ENCODE assay signal across 13 cellular contexts in genomic region chr10:93498196-93498595, GRCh38. TPM values are rescaled to one million over a fixed set of nuclear protein-coding genes. Genes with fewer than 3 reads are reported as not detected.
A peak's percentile ranks its signal among the peaks of the same experiment; 100 is the strongest.
DNase-seq lines count a peak whose midpoint lies in the region; ATAC-seq and TF ChIP-seq lines count a peak whose summit lies in the region.
"Had no signal": no experiment of that assay in that cellular context is flagged by ENCODE, and none has a peak within 500 bp of the region (broad histone marks: within the 10 kb centered on the region; RNA-seq: fewer than 3 reads in every experiment).

No MANE protein-coding gene starts in this region.

- DNase-seq in Calu3 (no peak), HCT116 (ENCODE audit: low read depth, low spot score) (no peak), Kasumi-1 (lab: John Stamatoyannopoulos, UW) (no peak)
- no peak for DNase-seq in activated CD8-positive, alpha-beta T cell treated with anti-CD3 and anti-CD28 coated beads for 36 hours
- no peak for DNase-seq in naive thymus-derived CD4-positive, alpha-beta T cell
- no peak for DNase-seq in stimulated activated CD4-positive, alpha-beta T cell treated with anti-CD3 and anti-CD28 coated beads, Interleukin-15, amount 100 ng/mL, for 24 hours
- DNase-seq: cortex of kidney, DMS79, hippocampal formation, NCI-H2171, SIG-M5 had no signal

- peak overlapping the region; percentile 79 for H3K4me3 Mint-ChIP-seq in Calu3 (ENCODE audit: low read depth, unreplicated experiment)
- H3K4me3 Mint-ChIP-seq in activated CD8-positive, alpha-beta T cell treated with anti-CD3 and anti-CD28 coated beads for 36 hours, result peak overlapping the region; percentile 82
- peak overlapping the region in 8 of 10 donors; percentile 11 to 94 (median 39) for H3K4me3 Mint-ChIP-seq in naive thymus-derived CD4-positive, alpha-beta T cell

- no peaks in the 10 kb centered on the region for H3K9me2 ChIP-seq in HCT116 (ENCODE audit: insufficient read depth)

- H3K79me2 ChIP-seq in HCT116 (ENCODE audit: insufficient read depth, low read length), result peaks cover 68% of the 10 kb centered on the region

- no peaks in the 10 kb centered on the region for H3K27me3 Mint-ChIP-seq in Calu3 (ENCODE audit: unreplicated experiment)
- peaks cover 4% of the 10 kb centered on the region for H3K27me3 Mint-ChIP-seq in activated CD8-positive, alpha-beta T cell treated with anti-CD3 and anti-CD28 coated beads for 36 hours
- peaks cover 0 to 6% (median 0%) of the 10 kb centered on the region in 5 donors for H3K27me3 Mint-ChIP-seq in naive thymus-derived CD4-positive, alpha-beta T cell

- no peak overlapping the region for H3K27ac ChIP-seq in HCT116 (ENCODE audit: low read depth, low read length)
- no peak overlapping the region for H3K27ac ChIP-seq in naive thymus-derived CD4-positive, alpha-beta T cell (ENCODE audit: low read depth, low read length)

- H3K36me3 ChIP-seq in HCT116 (ENCODE audit: control insufficient read depth in 1 of 2, insufficient read depth in 2 of 2, low read length in 2 of 2), result peaks cover 3 to 17% of the 10 kb centered on the region in 2 experiments
- no peaks in the 10 kb centered on the region for H3K36me3 ChIP-seq in naive thymus-derived CD4-positive, alpha-beta T cell (ENCODE audit: control insufficient read depth in 2 of 3, insufficient read depth in 3 of 3, low read length in 3 of 3)

- H3K4me1 Mint-ChIP-seq in Calu3 (ENCODE audit: low read depth, unreplicated experiment), result peaks cover 21% of the 10 kb centered on the region
- H3K4me1 Mint-ChIP-seq in activated CD8-positive, alpha-beta T cell treated with anti-CD3 and anti-CD28 coated beads for 36 hours (ENCODE audit: low read depth), result peaks cover 19% of the 10 kb centered on the region
- H3K4me1 Mint-ChIP-seq in naive thymus-derived CD4-positive, alpha-beta T cell, result peaks cover 0 to 64% (median 14%) of the 10 kb centered on the region in 7 donors

- ATAC-seq in HCT116 (no peak), HG02884 (IDR thresholded peaks at IDR 0.05; ENCODE audit: unreplicated experiment) (no peak), esophagus mucosa (no peak)
- no peak for ATAC-seq in activated CD8-positive, alpha-beta T cell treated with anti-CD3 and anti-CD28 coated beads for 36 hours
- ATAC-seq in naive thymus-derived CD4-positive, alpha-beta T cell, result no peak

- no peaks in the 10 kb centered on the region for H3K9me3 Mint-ChIP-seq in Calu3 (ENCODE audit: low read depth, unreplicated experiment)
- no peaks in the 10 kb centered on the region for H3K9me3 Mint-ChIP-seq in activated CD8-positive, alpha-beta T cell treated with anti-CD3 and anti-CD28 coated beads for 36 hours
- peaks cover 0 to 2% (median 0%) of the 10 kb centered on the region in 11 donors for H3K9me3 Mint-ChIP-seq in naive thymus-derived CD4-positive, alpha-beta T cell

- no peak for TF ChIP-seq POLR2A in HCT116 (IDR thresholded peaks at IDR 0.05; ENCODE audit: borderline replicate concordance, extremely low read depth, insufficient read depth, insufficient read length)

- H3K4me1 ChIP-seq in HCT116 (ENCODE audit: control insufficient read depth in 1 of 2, insufficient read depth in 2 of 2, low read length in 2 of 2), result peaks cover 8 to 20% of the 10 kb centered on the region in 2 experiments; a peak in 3 of 4 replicates
- peaks cover 7 to 11% of the 10 kb centered on the region in 2 donors for H3K4me1 ChIP-seq in naive thymus-derived CD4-positive, alpha-beta T cell (ENCODE audit: control insufficient read depth in 2 of 2, insufficient read depth in 2 of 2, low read length in 2 of 2)

- H3K9ac ChIP-seq in HCT116 (ENCODE audit: low read length), result no peak overlapping the region

- H3K27me3 ChIP-seq in HCT116 (ENCODE audit: insufficient read depth, low read length), result no peaks in the 10 kb centered on the region
- no peaks in the 10 kb centered on the region for H3K27me3 ChIP-seq in naive thymus-derived CD4-positive, alpha-beta T cell (ENCODE audit: control insufficient read depth in 2 of 2, insufficient read depth in 2 of 2, low read length in 2 of 2)

- POLR2A ChIA-PET in HCT116 (lab: Charles Lee), result no interaction called here
- POLR2A ChIA-PET in activated CD8-positive, alpha-beta T cell treated with anti-CD3 and anti-CD28 coated beads for 36 hours (lab: Charles Lee), result no interaction called here
- POLR2A ChIA-PET in naive thymus-derived CD4-positive, alpha-beta T cell (lab: Charles Lee), result no interaction called here

- intact Hi-C loops in Calu3 (cut with micrococcal nuclease; ENCODE audit: unreplicated experiment), result no loop called here
- intact Hi-C loops in HCT116 (cut with micrococcal nuclease), result no loop called here
- intact Hi-C loops in activated CD8-positive, alpha-beta T cell treated with anti-CD3 and anti-CD28 coated beads for 36 hours (cut with micrococcal nuclease), result no loop called here
- intact Hi-C loops in naive thymus-derived CD4-positive, alpha-beta T cell (cut with micrococcal nuclease), result loop anchor here (5.0 to 10.0 kb wide), 8 partner anchors 381 to 1703 kb away; partner anchors contain the start of genes TNKS2 (in 2 of the 2), BTAF1 (in 1 of the 2), CPEB3 (in 1 of the 2) and MARCHF5 (in 1 of the 2)

- no peak overlapping the region for H3K4me3 ChIP-seq in HCT116 (replicated peaks in 1 of 2; ENCODE audit: low read depth in 1 of 2, low read length in 2 of 2)
- H3K4me3 ChIP-seq in naive thymus-derived CD4-positive, alpha-beta T cell (ENCODE audit: low read length), result no peak overlapping the region

- RAD21 ChIA-PET in HCT116 (lab: Charles Lee; ENCODE audit: low non-redundant PET in 1 of 2, low total read pairs in 2 of 2, uncharacterized antibody in 2 of 2, unreplicated experiment in 2 of 2), result no interaction called here

- no peaks in the 10 kb centered on the region for H3K9me3 ChIP-seq in HCT116 (ENCODE audit: control insufficient read depth in 1 of 2, insufficient read depth in 1 of 2, low read depth in 1 of 2, low read length in 2 of 2)
- no peaks in the 10 kb centered on the region for H3K9me3 ChIP-seq in naive thymus-derived CD4-positive, alpha-beta T cell (ENCODE audit: control insufficient read depth in 2 of 3, low read length in 3 of 3)

- no peak for TF ChIP-seq RAD21 in HCT116 (IDR thresholded peaks at IDR 0.05; ENCODE audit: low read depth)

- BruUV-seq in Calu3 (replicated peaks; lab: Mats Ljungman, UMichigan), result TSS peak; percentile 27
- BruUV-seq in HCT116 (replicated peaks; lab: Mats Ljungman, UMichigan), result TSS peak; percentile 49

- no peak overlapping the region for H2AFZ ChIP-seq in HCT116 (ENCODE audit: low read depth, low read length, poor library complexity, severe bottlenecking)

- peaks cover 39% of the 10 kb centered on the region for H3K36me3 Mint-ChIP-seq in Calu3 (ENCODE audit: insufficient read depth, unreplicated experiment)
- peaks cover 20% of the 10 kb centered on the region for H3K36me3 Mint-ChIP-seq in activated CD8-positive, alpha-beta T cell treated with anti-CD3 and anti-CD28 coated beads for 36 hours (ENCODE audit: low read depth)
- peaks cover 0 to 9% (median 0%) of the 10 kb centered on the region in 5 donors for H3K36me3 Mint-ChIP-seq in naive thymus-derived CD4-positive, alpha-beta T cell

- H3K27ac Mint-ChIP-seq in Calu3 (ENCODE audit: unreplicated experiment), result peak overlapping the region; percentile 86
- H3K27ac Mint-ChIP-seq in activated CD8-positive, alpha-beta T cell treated with anti-CD3 and anti-CD28 coated beads for 36 hours, result peak overlapping the region; percentile 17
- H3K27ac Mint-ChIP-seq in naive thymus-derived CD4-positive, alpha-beta T cell, result peak overlapping the region in 3 of 9 donors; percentile 49 to 90 (median 60)

- TF ChIP-seq CTCF in Calu3 (IDR thresholded peaks at IDR 0.05; ENCODE audit: unreplicated experiment), result no peak
- no peak for TF ChIP-seq CTCF in HCT116 (IDR thresholded peaks at IDR 0.05 in 2 of 3, conservative IDR thresholded peaks at IDR 0.05 in 1 of 3; ENCODE audit: borderline replicate concordance in 1 of 3, insufficient read depth in 1 of 3, low read depth in 2 of 3, low read length in 2 of 3)
- TF ChIP-seq CTCF in activated CD8-positive, alpha-beta T cell treated with anti-CD3 and anti-CD28 coated beads for 36 hours (IDR thresholded peaks at IDR 0.05), result no peak

- peaks cover 8% of the 10 kb centered on the region; the same call in 1 of the 2 replicates for H4K20me1 ChIP-seq in HCT116 (ENCODE audit: insufficient read depth)

- CTCF ChIA-PET in Calu3 (lab: Charles Lee) (interaction anchor here (0.6 to 0.7 kb wide), 2 partner anchors 1171 to 1236 kb away, joined by 3 read pairs; no protein-coding TSS in a partner anchor), HCT116 (lab: Charles Lee) (no interaction called here)
- CTCF ChIA-PET in activated CD8-positive, alpha-beta T cell treated with anti-CD3 and anti-CD28 coated beads for 36 hours (lab: Charles Lee), result interaction anchor here (0.6 to 0.7 kb wide), 2 partner anchors 15 to 122 kb away, joined by 3 read pairs; no protein-coding TSS in a partner anchor
- CTCF ChIA-PET in naive thymus-derived CD4-positive, alpha-beta T cell (lab: Charles Lee), result no interaction called here

- peak overlapping the region; percentile 96; the same call in 1 of the 2 replicates for H3K4me2 ChIP-seq in HCT116 (ENCODE audit: low read length)

TF ChIP-seq in HCT116, 20 proteins besides CTCF, POLR2A, EP300 and RAD21 (continues in another document):
- TF ChIP-seq SRF (IDR thresholded peaks at IDR 0.05; ENCODE audit: low read depth), result no peak

RNA-seq across cellular contexts. Expression of gene CEP55, which starts 1.8 kb away (rescaled TPM):
- total RNA-seq in Calu3 (2022), result 46.9 and 52.2 TPM in 2 replicates
- total RNA-seq in HCT116 (2021; ENCODE audit: unreplicated experiment), result 63.7 TPM
- polyA plus RNA-seq in HCT116 (2012), result 24.8 and 38.0 TPM in 2 replicates
- 10 to 100 TPM; 44.6 to 45.0 TPM for total RNA-seq in activated CD8-positive, alpha-beta T cell treated with anti-CD3 and anti-CD28 coated beads for 36 hours
- 10 to 100 TPM in 1 of 5 experiments, under 1 TPM in 1, not detected in 3; 0.54 to 48.6 TPM for total RNA-seq in naive thymus-derived CD4-positive, alpha-beta T cell
- polyA plus RNA-seq in naive thymus-derived CD4-positive, alpha-beta T cell, result not detected
- 17.8 TPM for total RNA-seq in esophagus mucosa

RNA-seq across cellular contexts. Expression of gene MYOF, which starts 16.1 kb away (rescaled TPM):
- total RNA-seq in Calu3 (2022) (468 and 474 TPM in 2 replicates), HCT116 (2021; ENCODE audit: unreplicated experiment) (250 TPM), esophagus mucosa (134 TPM)
- polyA plus RNA-seq in HCT116 (2012), result 119 and 134 TPM in 2 replicates
- 1 to 10 TPM; 4.9 to 5.4 TPM for total RNA-seq in activated CD8-positive, alpha-beta T cell treated with anti-CD3 and anti-CD28 coated beads for 36 hours
- total RNA-seq in naive thymus-derived CD4-positive, alpha-beta T cell, result 10 to 100 TPM in 1 of 5 experiments, 1 to 10 TPM in 3, under 1 TPM in 1; 0.57 to 31.2 (median 1.5) TPM
- not detected for polyA plus RNA-seq in naive thymus-derived CD4-positive, alpha-beta T cell

Comparison
In these comparisons a context has a peak if more than half of its experiments do, and no peak if none do; other contexts are left out.
1. CTCF ChIA-PET loops: an anchor here in Calu3 (0.6 to 0.7 kb wide) and activated CD8-positive, alpha-beta T cell treated with anti-CD3 and anti-CD28 coated beads for 36 hours (0.6 to 0.7 kb wide); none called in HCT116 and naive thymus-derived CD4-positive, alpha-beta T cell.
2. intact Hi-C loops: an anchor here in naive thymus-derived CD4-positive, alpha-beta T cell (5.0 to 10.0 kb wide); none called in Calu3, HCT116 and activated CD8-positive, alpha-beta T cell treated with anti-CD3 and anti-CD28 coated beads for 36 hours.